ENCODE assay signal across 23 cellular contexts in the genomic region with DNA sequence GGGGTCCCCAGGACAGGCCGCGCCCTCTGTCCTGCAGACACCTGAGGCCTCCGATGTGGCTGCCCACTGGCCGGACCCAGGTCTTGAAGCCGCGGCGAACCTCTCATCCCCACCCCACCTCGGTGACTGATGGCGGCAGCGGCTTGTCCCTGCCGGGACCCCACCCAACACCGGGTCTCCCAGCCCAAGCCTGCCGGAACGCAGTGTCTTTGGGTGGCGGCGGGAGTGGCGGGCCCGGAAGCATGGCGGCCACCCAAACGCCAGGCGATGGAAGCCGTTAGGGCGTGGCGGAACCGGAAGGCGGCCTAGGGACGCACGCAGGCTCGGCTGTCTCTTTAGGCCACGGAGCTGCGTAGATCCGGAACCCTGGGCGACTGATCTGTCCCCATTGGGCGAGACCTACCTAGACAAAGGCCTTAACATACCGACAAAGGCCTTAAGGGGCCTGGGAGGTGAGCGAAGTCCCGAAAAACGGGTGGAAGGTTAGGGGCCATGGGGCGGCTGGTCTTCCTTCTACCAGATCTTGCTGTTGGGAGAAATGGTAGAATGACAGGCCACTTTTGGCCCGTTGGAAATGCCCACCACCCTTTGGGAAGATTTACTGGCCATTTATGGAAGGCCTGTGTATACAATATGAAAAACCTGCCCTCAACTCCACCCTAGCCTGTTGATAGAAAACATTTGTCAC.
"Had no signal": no experiment of that assay in that cellular context is flagged by ENCODE, and none has a peak within 500 bp of the region (broad histone marks: within the 10 kb centered on the region; RNA-seq: fewer than 3 reads in every experiment).

No MANE protein-coding gene starts in this region.

- H3K27ac ChIP-seq: adrenal gland, colonic mucosa, dorsolateral prefrontal cortex, left lung, neutrophil, pancreas, sigmoid colon, tibial artery, WERI-Rb-1 had no signal

- H3K27me3 ChIP-seq: adrenal gland, colonic mucosa, dorsolateral prefrontal cortex, left lung, neutrophil, pancreas, sigmoid colon, tibial artery had no signal

- H3K4me3 ChIP-seq: adrenal gland, colonic mucosa, dorsolateral prefrontal cortex, left lung, pancreas, sigmoid colon, tibial artery had no signal

- H3K9me3 ChIP-seq: adrenal gland, colonic mucosa, neutrophil, pancreas, sigmoid colon, tibial artery had no signal

- H3K4me1 ChIP-seq: adrenal gland, colonic mucosa, left lung, pancreas, sigmoid colon, tibial artery had no signal

- H3K36me3 ChIP-seq: adrenal gland, colonic mucosa, left lung, neutrophil, pancreas, sigmoid colon, tibial artery, WERI-Rb-1 had no signal

- FAIRE-seq: astrocyte, endothelial cell of umbilical vein, pancreas, TTC549 had no signal

- DNase-seq: activated CD4-positive, alpha-beta T cell treated with anti-CD3 and anti-CD28 coated beads for 1 hour; activated CD4-positive, alpha-beta T cell treated with anti-CD3 and anti-CD28 coated beads, Interleukin-2, amount 50 U/mL, for 1 hour; activated CD8-positive, alpha-beta T cell treated with anti-CD3 and anti-CD28 coated beads, Interleukin-2, amount 10 ng/mL, durations not matched to agents 7 days and 5 days; activated gamma-delta T cell treated with Interleukin-2 at 50 U/mL for 16 hours; adrenal gland; colonic mucosa; effector memory CD8-positive, alpha-beta T cell; foreskin melanocyte; sigmoid colon; stimulated activated CD4-positive, alpha-beta T cell treated with anti-CD3 and anti-CD28 coated beads, Interleukin-4, amount 100 ng/mL, for 1 hour; stimulated activated naive CD4-positive, alpha-beta T cell treated with Interleukin-2 at 50 U/mL for 16 hours; substantia nigra; tibial artery; WERI-Rb-1 had no signal

- ATAC-seq: activated CD8-positive, alpha-beta T cell treated with anti-CD3 and anti-CD28 coated beads, Interleukin-2, amount 10 ng/mL, durations not matched to agents 7 days and 5 days; effector memory CD8-positive, alpha-beta T cell; esophagus mucosa; left lung; natural killer cell treated with Interleukin-12 subunit alpha and Interleukin-12 subunit beta and Interleukin-15 and Interleukin-18, amount 100 ng/mL, for 72 hours; pancreas had no signal
